10 cellular contexts compared by ENCODE assay signal in the genomic region with DNA sequence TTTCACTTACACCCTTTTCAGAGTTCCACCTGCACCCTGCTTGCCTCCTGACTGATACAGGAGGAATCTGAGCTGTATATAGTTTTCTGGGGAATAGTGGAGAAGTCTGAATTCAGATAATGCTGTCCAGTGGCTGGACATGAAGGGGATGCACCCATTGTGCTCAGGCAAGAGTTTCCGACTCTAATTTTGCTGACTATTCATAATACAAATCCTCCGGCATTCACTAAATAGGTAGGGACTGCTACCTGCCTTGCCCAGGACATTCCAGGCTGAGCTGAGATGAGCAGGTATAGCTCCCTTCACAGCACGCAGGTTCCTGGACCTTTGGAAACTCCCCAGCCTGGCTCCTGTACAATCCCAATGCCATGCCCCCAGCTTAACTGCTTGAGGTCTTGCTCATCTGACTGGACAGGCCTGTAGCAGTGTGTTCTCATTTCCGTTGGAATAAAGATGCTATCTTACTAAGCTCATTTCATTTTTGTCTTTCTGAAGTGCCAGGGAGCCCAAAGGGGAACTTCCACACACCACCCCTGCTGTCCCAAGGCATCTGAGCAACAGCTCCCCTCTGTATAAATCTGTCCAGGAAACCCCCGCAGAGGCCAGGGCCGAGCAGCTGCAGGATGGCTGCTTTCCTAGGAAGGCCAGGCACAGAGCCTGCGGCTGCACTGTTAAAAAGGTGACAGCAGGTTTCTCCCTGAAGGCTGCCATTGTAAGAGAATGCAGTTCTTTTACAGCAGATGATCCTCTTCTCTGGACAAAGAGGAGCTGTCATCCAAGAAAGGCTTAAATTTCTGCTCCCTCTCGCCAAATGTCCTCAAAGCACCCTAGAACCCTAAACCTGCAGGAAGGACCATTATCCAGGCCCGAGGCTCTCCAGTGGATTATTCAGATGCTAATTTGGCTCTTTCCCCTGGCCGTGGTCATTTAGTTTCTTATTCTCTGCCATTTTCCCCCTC. TPM values are rescaled to one million over a fixed set of nuclear protein-coding genes. Genes with fewer than 3 reads are reported as not detected.
DNase-seq lines count a peak whose midpoint lies in the region; ATAC-seq and TF ChIP-seq lines count a peak whose summit lies in the region.
"Had no signal": no experiment of that assay in that cellular context is flagged by ENCODE, and none has a peak within 500 bp of the region (broad histone marks: within the 10 kb centered on the region; RNA-seq: fewer than 3 reads in every experiment).

No MANE protein-coding gene starts in this region.

- ATAC-seq in GM21423 (IDR thresholded peaks at IDR 0.05; ENCODE audit: unreplicated experiment) = peak; percentile 66
- ATAC-seq in HG03432 (IDR thresholded peaks at IDR 0.05; ENCODE audit: unreplicated experiment) = peak; percentile 86

- no peak for TF ChIP-seq EP300 in esophagus muscularis mucosa (IDR thresholded peaks at IDR 0.05)

- POLR2A ChIA-PET in A673 (lab: Charles Lee; ENCODE audit: low non-redundant PET) = no interaction called here

- TF ChIP-seq CTCF in esophagus muscularis mucosa (IDR thresholded peaks at IDR 0.05) (no peak), GM10266 (IDR thresholded peaks at IDR 0.05; ENCODE audit: control insufficient read depth, insufficient read depth, low read depth, missing control alignments) (no peak), A673 (conservative IDR thresholded peaks at IDR 0.05; ENCODE audit: low read depth, low read length) (no peak)

- no peak for TF ChIP-seq POLR2A in esophagus muscularis mucosa (IDR thresholded peaks at IDR 0.05; ENCODE audit: low read depth)

- H3K4me1 ChIP-seq in esophagus muscularis mucosa (peaks cover 0 to 28% (median 19%) of the 10 kb centered on the region in 4 donors), A673 (ENCODE audit: insufficient read depth, low read length, poor library complexity, severe bottlenecking) (no peaks in the 10 kb centered on the region)

- CTCF ChIA-PET in A673 (lab: Charles Lee) = no interaction called here

- peak overlapping the region; percentile 13 to 55 (median 27) for H3K27ac ChIP-seq in esophagus muscularis mucosa (replicated peaks in 1 of 4)
- H3K27ac ChIP-seq in A673 (ENCODE audit: low read depth, low read length, poor library complexity, severe bottlenecking) = no peak overlapping the region
- H3K27ac ChIP-seq: adrenal gland, BLaER1 had no signal

- H3K9me3 ChIP-seq in esophagus muscularis mucosa (no peaks in the 10 kb centered on the region), A673 (ENCODE audit: low read depth, low read length, poor library complexity, severe bottlenecking) (no peaks in the 10 kb centered on the region)
- H3K9me3 ChIP-seq: adrenal gland, BLaER1 had no signal

- WGBS in esophagus muscularis mucosa = 57% methylated on average over 8 of the region's 10 CpGs

- intact Hi-C loops in esophagus muscularis mucosa (cut with DNase I) (no loop called here), A673 (cut with micrococcal nuclease; ENCODE audit: unreplicated experiment) (no loop called here)

- H3K4me3 ChIP-seq in esophagus muscularis mucosa = no peak overlapping the region
- no peak overlapping the region for H3K4me3 ChIP-seq in A673 (ENCODE audit: low read depth, low read length, poor library complexity, severe bottlenecking)
- H3K4me3 ChIP-seq: adrenal gland, BLaER1 had no signal

- BruUV-seq in A673 (replicated peaks; lab: Mats Ljungman, UMichigan) = no TSS peak

- DNase-seq in CMK (ENCODE audit: low read depth) (peak; percentile 46), esophagus muscularis mucosa (ENCODE audit: extremely low spot score) (peak; percentile 84), AML-193 (lab: John Stamatoyannopoulos, UW) (no peak), GM10266 (ENCODE audit: extremely low spot score) (no peak), A673 (ENCODE audit: low spot score) (no peak)
- no peak for DNase-seq in stimulated activated naive CD4-positive, alpha-beta T cell treated with Interleukin-2 at 50 U/mL for 16 hours (lab: John Stamatoyannopoulos, UW)
- DNase-seq: adrenal gland had no signal

- H3K27me3 ChIP-seq in esophagus muscularis mucosa (no peaks in the 10 kb centered on the region), A673 (replicated peaks; ENCODE audit: insufficient read depth, low read depth, low read length, poor library complexity) (no peaks in the 10 kb centered on the region)
- H3K27me3 ChIP-seq: adrenal gland, BLaER1 had no signal

- H3K36me3 ChIP-seq in esophagus muscularis mucosa (no peaks in the 10 kb centered on the region), A673 (ENCODE audit: insufficient read depth, low read length, poor library complexity, severe bottlenecking) (no peaks in the 10 kb centered on the region)
- H3K36me3 ChIP-seq: adrenal gland, BLaER1 had no signal

RNA-seq across cellular contexts. Expression of a gene that starts 21.7 kb away (rescaled TPM):
- total RNA-seq in esophagus muscularis mucosa (1 to 10 TPM; 1.9 to 8.3 (median 2.6) TPM), A673 (2021) (2.7 and 4.3 TPM in 2 replicates)

Comparison
In these comparisons a context has a peak if more than half of its experiments do, and no peak if none do; other contexts are left out.
1. DNase-seq: peak in CMK (single experiment) and esophagus muscularis mucosa (single experiment); none in AML-193 (0 of 2), GM10266 (single experiment), stimulated activated naive CD4-positive, alpha-beta T cell treated with Interleukin-2 at 50 U/mL for 16 hours (single experiment) and A673 (single experiment).